10 cellular contexts compared by ENCODE assay signal in the genomic region with DNA sequence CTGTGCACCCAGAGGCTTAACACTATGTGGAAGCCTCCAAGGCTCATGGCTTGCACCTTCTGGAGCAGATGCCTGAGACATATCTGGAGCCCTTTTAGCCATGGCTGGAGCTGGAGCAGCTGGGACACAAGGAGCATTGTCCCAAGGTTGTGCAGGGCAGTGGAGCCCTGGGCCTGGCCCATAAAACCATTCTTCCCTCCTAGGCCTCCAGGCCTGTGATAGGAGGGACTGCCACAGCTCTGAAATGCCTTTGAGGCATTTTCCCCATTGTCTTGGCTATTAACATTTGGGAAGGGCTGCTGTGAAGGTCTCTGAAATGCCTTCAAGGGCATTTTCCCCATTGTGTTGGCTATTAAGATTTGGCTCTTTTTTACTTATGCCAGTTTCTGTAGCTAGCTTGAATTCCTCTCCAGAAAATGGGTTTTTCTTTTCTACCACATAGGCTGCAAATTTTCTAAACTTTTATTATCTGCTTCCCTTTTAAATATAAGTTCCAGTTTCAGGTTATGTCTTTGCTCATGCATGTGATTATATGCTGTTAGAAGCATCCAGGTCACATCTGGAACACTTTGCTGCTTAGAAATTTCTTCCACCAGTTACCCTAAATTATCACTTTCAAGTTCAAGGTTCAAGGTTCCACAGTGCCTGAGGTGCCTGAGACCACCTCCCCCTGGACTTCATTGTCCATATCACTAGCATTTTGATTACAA.
"Had no signal": no experiment of that assay in that cellular context is flagged by ENCODE, and none has a peak within 500 bp of the region (broad histone marks: within the 10 kb centered on the region; RNA-seq: fewer than 3 reads in every experiment).

No MANE protein-coding gene starts in this region.

- H3K4me1 ChIP-seq: HAP-1 had no signal

- FAIRE-seq: HTR-8/SVneo had no signal

- H3K4me3 ChIP-seq: GM23248, HAP-1 had no signal

- H3K9ac ChIP-seq: GM23248, KMS-11 had no signal

- H3K27ac Mint-ChIP-seq: IgD-negative memory B cell had no signal

- H3K4me1 Mint-ChIP-seq: IgD-negative memory B cell had no signal

- H3K36me3 ChIP-seq: HAP-1 had no signal

- H3K36me3 Mint-ChIP-seq: IgD-negative memory B cell had no signal

- H3K4me2 ChIP-seq: KMS-11 had no signal

- ATAC-seq: HCT116 had no signal

- DNase-seq: GM23248, GOT3, H7, Karpas-422, KBM-7 had no signal

- H3K4me3 Mint-ChIP-seq: IgD-negative memory B cell had no signal

- H3K27ac ChIP-seq: GM23248, KMS-11 had no signal

- H2AFZ ChIP-seq: GM23248 had no signal
